Comparison of ENCODE assay signal across 1 cellular context in the genomic region with DNA sequence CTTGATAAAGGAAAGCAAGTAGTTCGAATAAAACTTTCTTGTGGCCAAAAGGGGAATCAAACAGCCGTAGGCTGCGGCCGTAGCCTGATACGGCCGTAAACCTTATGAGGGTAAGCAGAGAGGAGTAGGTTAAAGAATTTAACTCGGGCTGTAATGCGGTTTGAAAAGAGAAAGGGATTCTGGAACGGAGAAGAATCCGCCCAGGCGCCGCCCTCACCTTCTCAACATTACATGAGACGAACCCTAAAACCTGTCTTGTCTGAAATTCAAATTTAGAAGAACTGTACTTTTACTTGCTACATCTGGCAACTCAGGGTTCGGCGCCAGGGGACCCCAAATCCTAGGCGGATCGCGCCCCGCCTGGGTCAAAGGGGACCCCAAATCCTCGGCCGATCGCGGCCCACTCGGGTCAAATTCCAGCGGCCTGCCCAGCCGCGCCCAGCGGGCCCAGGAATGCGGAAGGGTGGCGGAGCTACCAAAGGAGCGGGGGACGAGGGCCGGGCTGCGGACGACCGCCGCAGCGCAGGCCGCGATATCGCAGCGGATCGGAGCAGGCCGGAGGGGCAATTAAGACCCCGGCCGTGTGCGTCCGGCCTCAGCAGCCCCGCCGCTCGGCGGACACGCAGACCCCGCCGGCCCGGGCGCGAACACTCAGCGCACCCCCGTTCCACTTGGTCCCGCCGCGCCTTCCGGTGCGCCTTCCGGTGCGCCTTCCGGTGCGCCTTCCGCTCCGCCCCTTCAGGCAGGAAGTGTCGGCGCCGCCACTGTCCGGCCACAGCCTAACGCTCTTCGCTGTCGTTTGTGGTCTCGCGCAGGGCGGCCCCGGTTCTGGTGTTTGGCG.
A peak's percentile ranks its signal among the peaks of the same experiment; 100 is the strongest.
TF ChIP-seq lines count a peak whose summit lies in the region.

A gene (plus strand): TSS at position 741 of the 841 bp plus-strand sequence. CDS start 10,766 bp downstream, outside the sequence.

TF ChIP-seq in HepG2, 621 proteins besides CTCF, POLR2A, EP300 and RAD21 (continued from another document and continues in another):
- TF ChIP-seq, protein P1, sequence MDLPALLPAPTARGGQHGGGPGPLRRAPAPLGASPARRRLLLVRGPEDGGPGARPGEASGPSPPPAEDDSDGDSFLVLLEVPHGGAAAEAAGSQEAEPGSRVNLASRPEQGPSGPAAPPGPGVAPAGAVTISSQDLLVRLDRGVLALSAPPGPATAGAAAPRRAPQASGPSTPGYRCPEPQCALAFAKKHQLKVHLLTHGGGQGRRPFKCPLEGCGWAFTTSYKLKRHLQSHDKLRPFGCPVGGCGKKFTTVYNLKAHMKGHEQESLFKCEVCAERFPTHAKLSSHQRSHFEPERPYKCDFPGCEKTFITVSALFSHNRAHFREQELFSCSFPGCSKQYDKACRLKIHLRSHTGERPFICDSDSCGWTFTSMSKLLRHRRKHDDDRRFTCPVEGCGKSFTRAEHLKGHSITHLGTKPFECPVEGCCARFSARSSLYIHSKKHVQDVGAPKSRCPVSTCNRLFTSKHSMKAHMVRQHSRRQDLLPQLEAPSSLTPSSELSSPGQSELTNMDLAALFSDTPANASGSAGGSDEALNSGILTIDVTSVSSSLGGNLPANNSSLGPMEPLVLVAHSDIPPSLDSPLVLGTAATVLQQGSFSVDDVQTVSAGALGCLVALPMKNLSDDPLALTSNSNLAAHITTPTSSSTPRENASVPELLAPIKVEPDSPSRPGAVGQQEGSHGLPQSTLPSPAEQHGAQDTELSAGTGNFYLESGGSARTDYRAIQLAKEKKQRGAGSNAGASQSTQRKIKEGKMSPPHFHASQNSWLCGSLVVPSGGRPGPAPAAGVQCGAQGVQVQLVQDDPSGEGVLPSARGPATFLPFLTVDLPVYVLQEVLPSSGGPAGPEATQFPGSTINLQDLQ (CRISPR knock-in tag; IDR thresholded peaks at IDR 0.05) = no peak
- TF ChIP-seq ZNF776 (CRISPR knock-in tag; IDR thresholded peaks at IDR 0.05) (peak; percentile 4; the same call in 1 of the 2 replicates), ZC3H13 (CRISPR knock-in tag; IDR thresholded peaks at IDR 0.05) (no peak), ZNF337 (CRISPR knock-in tag; IDR thresholded peaks at IDR 0.05; ENCODE audit: borderline replicate concordance, low read depth) (no peak), GATAD1 (CRISPR knock-in tag; IDR thresholded peaks at IDR 0.05) (peak; percentile 82), ZNF563 (CRISPR knock-in tag; IDR thresholded peaks at IDR 0.05) (no peak), NBN (conservative IDR thresholded peaks at IDR 0.05) (no peak), ATRX (CRISPR knock-in tag; IDR thresholded peaks at IDR 0.05; ENCODE audit: borderline replicate concordance) (no peak), NR2F6 (IDR thresholded peaks at IDR 0.05) (peak; percentile 70), NR2F6 (CRISPR knock-in tag; IDR thresholded peaks at IDR 0.05) (peak; percentile 74), EHMT2 (IDR thresholded peaks at IDR 0.05; ENCODE audit: borderline replicate concordance, low read depth, low read length) (no peak), ZBTB21 (CRISPR knock-in tag; IDR thresholded peaks at IDR 0.05) (no peak), PAX8 (CRISPR knock-in tag; IDR thresholded peaks at IDR 0.05; ENCODE audit: borderline replicate concordance) (no peak), ZNF746 (CRISPR knock-in tag; IDR thresholded peaks at IDR 0.05) (no peak), MLLT10 (CRISPR knock-in tag; IDR thresholded peaks at IDR 0.05) (no peak), ZNF446 (CRISPR knock-in tag; IDR thresholded peaks at IDR 0.05) (no peak), AKAP8 (CRISPR knock-in tag; IDR thresholded peaks at IDR 0.05) (no peak), FIP1L1 (IDR thresholded peaks at IDR 0.05; ENCODE audit: borderline replicate concordance, insufficient read depth, low read depth, low read length) (no peak), ZNF382 (CRISPR knock-in tag; IDR thresholded peaks at IDR 0.05; ENCODE audit: borderline replicate concordance) (no peak), TGIF2 (CRISPR knock-in tag; IDR thresholded peaks at IDR 0.05) (peak; percentile 93), ZBTB3 (CRISPR knock-in tag; IDR thresholded peaks at IDR 0.05; ENCODE audit: borderline replicate concordance, low read depth) (no peak), ZNF652 (CRISPR knock-in tag; IDR thresholded peaks at IDR 0.05; ENCODE audit: borderline replicate concordance, low read depth) (no peak), ZNF230 (CRISPR knock-in tag; IDR thresholded peaks at IDR 0.05) (no peak; the same call in 1 of the 2 replicates), HNRNPL (IDR thresholded peaks at IDR 0.05; ENCODE audit: low read depth, low read length) (0 out of 2 replicates have a peak, but pooled peaks have one; percentile 42), FOXJ3 (CRISPR knock-in tag; IDR thresholded peaks at IDR 0.05; ENCODE audit: borderline replicate concordance) (0 out of 2 replicates have a peak, but pooled peaks have one; percentile 36), SMC3 (IDR thresholded peaks at IDR 0.05; ENCODE audit: low read length) (no peak), ZNF737 (CRISPR knock-in tag; IDR thresholded peaks at IDR 0.05; ENCODE audit: borderline replicate concordance) (no peak), ZNF33A (CRISPR knock-in tag; IDR thresholded peaks at IDR 0.05; ENCODE audit: borderline replicate concordance) (no peak), XBP1 (CRISPR knock-in tag; IDR thresholded peaks at IDR 0.05) (no peak; the same call in 1 of the 2 replicates)
- TF ChIP-seq, protein P2, sequence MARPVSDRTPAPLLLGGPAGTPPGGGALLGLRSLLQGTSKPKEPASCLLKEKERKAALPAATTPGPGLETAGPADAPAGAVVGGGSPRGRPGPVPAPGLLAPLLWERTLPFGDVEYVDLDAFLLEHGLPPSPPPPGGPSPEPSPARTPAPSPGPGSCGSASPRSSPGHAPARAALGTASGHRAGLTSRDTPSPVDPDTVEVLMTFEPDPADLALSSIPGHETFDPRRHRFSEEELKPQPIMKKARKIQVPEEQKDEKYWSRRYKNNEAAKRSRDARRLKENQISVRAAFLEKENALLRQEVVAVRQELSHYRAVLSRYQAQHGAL (CRISPR knock-in tag; IDR thresholded peaks at IDR 0.05; ENCODE audit: not compliant biosample characterization) = no peak
- TF ChIP-seq, protein P3, sequence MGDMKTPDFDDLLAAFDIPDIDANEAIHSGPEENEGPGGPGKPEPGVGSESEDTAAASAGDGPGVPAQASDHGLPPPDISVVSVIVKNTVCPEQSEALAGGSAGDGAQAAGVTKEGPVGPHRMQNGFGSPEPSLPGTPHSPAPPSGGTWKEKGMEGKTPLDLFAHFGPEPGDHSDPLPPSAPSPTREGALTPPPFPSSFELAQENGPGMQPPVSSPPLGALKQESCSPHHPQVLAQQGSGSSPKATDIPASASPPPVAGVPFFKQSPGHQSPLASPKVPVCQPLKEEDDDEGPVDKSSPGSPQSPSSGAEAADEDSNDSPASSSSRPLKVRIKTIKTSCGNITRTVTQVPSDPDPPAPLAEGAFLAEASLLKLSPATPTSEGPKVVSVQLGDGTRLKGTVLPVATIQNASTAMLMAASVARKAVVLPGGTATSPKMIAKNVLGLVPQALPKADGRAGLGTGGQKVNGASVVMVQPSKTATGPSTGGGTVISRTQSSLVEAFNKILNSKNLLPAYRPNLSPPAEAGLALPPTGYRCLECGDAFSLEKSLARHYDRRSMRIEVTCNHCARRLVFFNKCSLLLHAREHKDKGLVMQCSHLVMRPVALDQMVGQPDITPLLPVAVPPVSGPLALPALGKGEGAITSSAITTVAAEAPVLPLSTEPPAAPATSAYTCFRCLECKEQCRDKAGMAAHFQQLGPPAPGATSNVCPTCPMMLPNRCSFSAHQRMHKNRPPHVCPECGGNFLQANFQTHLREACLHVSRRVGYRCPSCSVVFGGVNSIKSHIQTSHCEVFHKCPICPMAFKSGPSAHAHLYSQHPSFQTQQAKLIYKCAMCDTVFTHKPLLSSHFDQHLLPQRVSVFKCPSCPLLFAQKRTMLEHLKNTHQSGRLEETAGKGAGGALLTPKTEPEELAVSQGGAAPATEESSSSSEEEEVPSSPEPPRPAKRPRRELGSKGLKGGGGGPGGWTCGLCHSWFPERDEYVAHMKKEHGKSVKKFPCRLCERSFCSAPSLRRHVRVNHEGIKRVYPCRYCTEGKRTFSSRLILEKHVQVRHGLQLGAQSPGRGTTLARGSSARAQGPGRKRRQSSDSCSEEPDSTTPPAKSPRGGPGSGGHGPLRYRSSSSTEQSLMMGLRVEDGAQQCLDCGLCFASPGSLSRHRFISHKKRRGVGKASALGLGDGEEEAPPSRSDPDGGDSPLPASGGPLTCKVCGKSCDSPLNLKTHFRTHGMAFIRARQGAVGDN (CRISPR knock-in tag; IDR thresholded peaks at IDR 0.05) = peak; percentile 84
- TF ChIP-seq, protein P4, sequence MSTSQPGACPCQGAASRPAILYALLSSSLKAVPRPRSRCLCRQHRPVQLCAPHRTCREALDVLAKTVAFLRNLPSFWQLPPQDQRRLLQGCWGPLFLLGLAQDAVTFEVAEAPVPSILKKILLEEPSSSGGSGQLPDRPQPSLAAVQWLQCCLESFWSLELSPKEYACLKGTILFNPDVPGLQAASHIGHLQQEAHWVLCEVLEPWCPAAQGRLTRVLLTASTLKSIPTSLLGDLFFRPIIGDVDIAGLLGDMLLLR (CRISPR knock-in tag; IDR thresholded peaks at IDR 0.05) = no peak
- TF ChIP-seq, protein P5, sequence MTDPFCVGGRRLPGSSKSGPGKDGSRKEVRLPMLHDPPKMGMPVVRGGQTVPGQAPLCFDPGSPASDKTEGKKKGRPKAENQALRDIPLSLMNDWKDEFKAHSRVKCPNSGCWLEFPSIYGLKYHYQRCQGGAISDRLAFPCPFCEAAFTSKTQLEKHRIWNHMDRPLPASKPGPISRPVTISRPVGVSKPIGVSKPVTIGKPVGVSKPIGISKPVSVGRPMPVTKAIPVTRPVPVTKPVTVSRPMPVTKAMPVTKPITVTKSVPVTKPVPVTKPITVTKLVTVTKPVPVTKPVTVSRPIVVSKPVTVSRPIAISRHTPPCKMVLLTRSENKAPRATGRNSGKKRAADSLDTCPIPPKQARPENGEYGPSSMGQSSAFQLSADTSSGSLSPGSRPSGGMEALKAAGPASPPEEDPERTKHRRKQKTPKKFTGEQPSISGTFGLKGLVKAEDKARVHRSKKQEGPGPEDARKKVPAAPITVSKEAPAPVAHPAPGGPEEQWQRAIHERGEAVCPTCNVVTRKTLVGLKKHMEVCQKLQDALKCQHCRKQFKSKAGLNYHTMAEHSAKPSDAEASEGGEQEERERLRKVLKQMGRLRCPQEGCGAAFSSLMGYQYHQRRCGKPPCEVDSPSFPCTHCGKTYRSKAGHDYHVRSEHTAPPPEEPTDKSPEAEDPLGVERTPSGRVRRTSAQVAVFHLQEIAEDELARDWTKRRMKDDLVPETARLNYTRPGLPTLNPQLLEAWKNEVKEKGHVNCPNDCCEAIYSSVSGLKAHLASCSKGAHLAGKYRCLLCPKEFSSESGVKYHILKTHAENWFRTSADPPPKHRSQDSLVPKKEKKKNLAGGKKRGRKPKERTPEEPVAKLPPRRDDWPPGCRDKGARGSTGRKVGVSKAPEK (CRISPR knock-in tag; IDR thresholded peaks at IDR 0.05; ENCODE audit: borderline replicate concordance) = no peak
- TF ChIP-seq, protein P6, sequence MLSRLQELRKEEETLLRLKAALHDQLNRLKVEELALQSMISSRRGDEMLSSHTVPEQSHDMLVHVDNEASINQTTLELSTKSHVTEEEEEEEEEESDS (CRISPR knock-in tag; IDR thresholded peaks at IDR 0.05; ENCODE audit: borderline replicate concordance) = no peak
- TF ChIP-seq, protein P7, sequence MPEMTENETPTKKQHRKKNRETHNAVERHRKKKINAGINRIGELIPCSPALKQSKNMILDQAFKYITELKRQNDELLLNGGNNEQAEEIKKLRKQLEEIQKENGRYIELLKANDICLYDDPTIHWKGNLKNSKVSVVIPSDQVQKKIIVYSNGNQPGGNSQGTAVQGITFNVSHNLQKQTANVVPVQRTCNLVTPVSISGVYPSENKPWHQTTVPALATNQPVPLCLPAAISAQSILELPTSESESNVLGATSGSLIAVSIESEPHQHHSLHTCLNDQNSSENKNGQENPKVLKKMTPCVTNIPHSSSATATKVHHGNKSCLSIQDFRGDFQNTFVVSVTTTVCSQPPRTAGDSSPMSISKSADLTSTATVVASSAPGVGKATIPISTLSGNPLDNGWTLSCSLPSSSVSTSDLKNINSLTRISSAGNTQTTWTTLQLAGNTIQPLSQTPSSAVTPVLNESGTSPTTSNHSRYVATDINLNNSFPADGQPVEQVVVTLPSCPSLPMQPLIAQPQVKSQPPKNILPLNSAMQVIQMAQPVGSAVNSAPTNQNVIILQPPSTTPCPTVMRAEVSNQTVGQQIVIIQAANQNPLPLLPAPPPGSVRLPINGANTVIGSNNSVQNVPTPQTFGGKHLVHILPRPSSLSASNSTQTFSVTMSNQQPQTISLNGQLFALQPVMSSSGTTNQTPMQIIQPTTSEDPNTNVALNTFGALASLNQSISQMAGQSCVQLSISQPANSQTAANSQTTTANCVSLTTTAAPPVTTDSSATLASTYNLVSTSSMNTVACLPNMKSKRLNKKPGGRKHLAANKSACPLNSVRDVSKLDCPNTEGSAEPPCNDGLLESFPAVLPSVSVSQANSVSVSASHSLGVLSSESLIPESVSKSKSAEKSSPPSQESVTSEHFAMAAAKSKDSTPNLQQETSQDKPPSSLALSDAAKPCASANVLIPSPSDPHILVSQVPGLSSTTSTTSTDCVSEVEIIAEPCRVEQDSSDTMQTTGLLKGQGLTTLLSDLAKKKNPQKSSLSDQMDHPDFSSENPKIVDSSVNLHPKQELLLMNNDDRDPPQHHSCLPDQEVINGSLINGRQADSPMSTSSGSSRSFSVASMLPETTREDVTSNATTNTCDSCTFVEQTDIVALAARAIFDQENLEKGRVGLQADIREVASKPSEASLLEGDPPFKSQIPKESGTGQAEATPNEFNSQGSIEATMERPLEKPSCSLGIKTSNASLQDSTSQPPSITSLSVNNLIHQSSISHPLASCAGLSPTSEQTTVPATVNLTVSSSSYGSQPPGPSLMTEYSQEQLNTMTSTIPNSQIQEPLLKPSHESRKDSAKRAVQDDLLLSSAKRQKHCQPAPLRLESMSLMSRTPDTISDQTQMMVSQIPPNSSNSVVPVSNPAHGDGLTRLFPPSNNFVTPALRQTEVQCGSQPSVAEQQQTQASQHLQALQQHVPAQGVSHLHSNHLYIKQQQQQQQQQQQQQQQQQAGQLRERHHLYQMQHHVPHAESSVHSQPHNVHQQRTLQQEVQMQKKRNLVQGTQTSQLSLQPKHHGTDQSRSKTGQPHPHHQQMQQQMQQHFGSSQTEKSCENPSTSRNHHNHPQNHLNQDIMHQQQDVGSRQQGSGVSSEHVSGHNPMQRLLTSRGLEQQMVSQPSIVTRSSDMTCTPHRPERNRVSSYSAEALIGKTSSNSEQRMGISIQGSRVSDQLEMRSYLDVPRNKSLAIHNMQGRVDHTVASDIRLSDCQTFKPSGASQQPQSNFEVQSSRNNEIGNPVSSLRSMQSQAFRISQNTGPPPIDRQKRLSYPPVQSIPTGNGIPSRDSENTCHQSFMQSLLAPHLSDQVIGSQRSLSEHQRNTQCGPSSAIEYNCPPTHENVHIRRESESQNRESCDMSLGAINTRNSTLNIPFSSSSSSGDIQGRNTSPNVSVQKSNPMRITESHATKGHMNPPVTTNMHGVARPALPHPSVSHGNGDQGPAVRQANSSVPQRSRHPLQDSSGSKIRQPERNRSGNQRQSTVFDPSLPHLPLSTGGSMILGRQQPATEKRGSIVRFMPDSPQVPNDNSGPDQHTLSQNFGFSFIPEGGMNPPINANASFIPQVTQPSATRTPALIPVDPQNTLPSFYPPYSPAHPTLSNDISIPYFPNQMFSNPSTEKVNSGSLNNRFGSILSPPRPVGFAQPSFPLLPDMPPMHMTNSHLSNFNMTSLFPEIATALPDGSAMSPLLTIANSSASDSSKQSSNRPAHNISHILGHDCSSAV (CRISPR knock-in tag; IDR thresholded peaks at IDR 0.05; ENCODE audit: borderline replicate concordance) = no peak
- TF ChIP-seq, protein P8, sequence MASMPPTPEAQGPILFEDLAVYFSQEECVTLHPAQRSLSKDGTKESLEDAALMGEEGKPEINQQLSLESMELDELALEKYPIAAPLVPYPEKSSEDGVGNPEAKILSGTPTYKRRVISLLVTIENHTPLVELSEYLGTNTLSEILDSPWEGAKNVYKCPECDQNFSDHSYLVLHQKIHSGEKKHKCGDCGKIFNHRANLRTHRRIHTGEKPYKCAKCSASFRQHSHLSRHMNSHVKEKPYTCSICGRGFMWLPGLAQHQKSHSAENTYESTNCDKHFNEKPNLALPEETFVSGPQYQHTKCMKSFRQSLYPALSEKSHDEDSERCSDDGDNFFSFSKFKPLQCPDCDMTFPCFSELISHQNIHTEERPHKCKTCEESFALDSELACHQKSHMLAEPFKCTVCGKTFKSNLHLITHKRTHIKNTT (CRISPR knock-in tag; IDR thresholded peaks at IDR 0.05) = no peak
